Comparison of ENCODE assay signal across 13 cellular contexts in the genomic region with DNA sequence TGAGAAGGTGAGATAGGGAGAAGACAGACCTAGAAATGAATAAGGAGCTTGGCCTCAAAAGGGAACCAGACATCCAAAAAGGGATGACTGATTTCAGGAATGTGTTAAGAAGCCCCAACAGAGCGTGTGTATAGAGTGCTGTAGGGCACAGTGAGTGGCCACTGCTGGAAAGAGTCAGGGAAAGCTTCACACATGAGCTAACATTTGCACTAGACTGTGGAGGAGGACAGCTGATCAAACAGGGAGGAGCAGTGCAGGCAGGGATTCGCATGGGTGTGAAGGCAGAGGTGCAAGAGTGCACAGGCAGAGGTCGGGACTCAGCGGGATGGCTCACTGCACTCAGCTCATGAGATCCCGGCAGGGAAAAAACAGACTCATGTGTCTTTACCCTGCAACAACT.
DNase-seq lines count a peak whose midpoint lies in the region; ATAC-seq, FAIRE-seq and TF ChIP-seq lines count a peak whose summit lies in the region.
"Had no signal": no experiment of that assay in that cellular context is flagged by ENCODE, and none has a peak within 500 bp of the region (broad histone marks: within the 10 kb centered on the region; RNA-seq: fewer than 3 reads in every experiment).

No MANE protein-coding gene starts in this region.

- peak; percentile 75 for DNase-seq in DMS79 treated with DMSO at 0.1 percent for 48 hours (lab: John Stamatoyannopoulos, UW)
- DNase-seq in NCI-H2029 (lab: John Stamatoyannopoulos, UW), result peak; percentile 53
- DNase-seq in K562 (ENCODE audit: extremely low read depth in 1 of 4, low spot score in 3 of 4), result no peak
- DNase-seq in osteocyte (ENCODE audit: extremely low spot score, unreplicated experiment), result no peak
- no peak for DNase-seq in GM10248 (ENCODE audit: extremely low spot score)
- no peak for DNase-seq in esophagus squamous epithelium (lab: John Stamatoyannopoulos, UW)
- no peak for DNase-seq in cortex of kidney (lab: John Stamatoyannopoulos, UW)
- DNase-seq: activated T-cell treated with anti-CD3 and anti-CD28 coated beads for 4 hours, erythroblast, KBM-7, NCI-H446 treated with DMSO at 0.1 percent for 48 hours, substantia nigra had no signal

- in situ Hi-C loops in K562 (cut with MboI), result no loop called here

- peak overlapping the region; percentile 20 for H3K27ac Mint-ChIP-seq in osteocyte (ENCODE audit: unreplicated experiment)
- H3K27ac Mint-ChIP-seq: mesothelial cell of epicardium had no signal

- H3K9me3 ChIP-seq in K562 (replicated peaks; ENCODE audit: control insufficient read depth, insufficient read depth, low read depth, low read length), result no peaks in the 10 kb centered on the region
- H3K9me3 ChIP-seq in esophagus squamous epithelium, result no peaks in the 10 kb centered on the region

- H2AFZ ChIP-seq in K562 (ENCODE audit: low read depth, low read length), result no peak overlapping the region

- no peak for ATAC-seq in K562

- H3K27ac ChIP-seq in K562 (ENCODE audit: extremely low read depth, low read depth, low read length) (no peak overlapping the region), esophagus squamous epithelium (no peak overlapping the region)

- H3K4me3 ChIP-seq in K562 (no peak overlapping the region), esophagus squamous epithelium (no peak overlapping the region)

- no peaks in the 10 kb centered on the region for H3K4me1 ChIP-seq in K562 (replicated peaks in 1 of 2; ENCODE audit: control insufficient read depth in 2 of 2, insufficient read depth in 2 of 2, low read length in 2 of 2)
- H3K4me1 ChIP-seq in esophagus squamous epithelium, result peaks cover 0 to 52% (median 8%) of the 10 kb centered on the region in 3 donors

- H3K4me1 Mint-ChIP-seq in osteocyte (ENCODE audit: unreplicated experiment), result peaks cover 5% of the 10 kb centered on the region
- H3K4me1 Mint-ChIP-seq: mesothelial cell of epicardium had no signal

- no peaks in the 10 kb centered on the region for H3K79me2 ChIP-seq in K562 (ENCODE audit: control insufficient read depth, insufficient read depth, low read length)

- H3K9me3 Mint-ChIP-seq in osteocyte (ENCODE audit: unreplicated experiment), result no peaks in the 10 kb centered on the region
- H3K9me3 Mint-ChIP-seq: mesothelial cell of epicardium had no signal

- 93% methylated on average over 5 of the region's 5 CpGs for WGBS in K562 (ENCODE audit: insufficient coverage, low coverage, missing lambda C conversion rate)
- WGBS in esophagus squamous epithelium, 2 donors, result 45 to 50% methylated on average over 5 of the region's 5 CpGs

- TF ChIP-seq EP300 in K562 (IDR thresholded peaks at IDR 0.05; ENCODE audit: low read length), result no peak

- no peak for TF ChIP-seq POLR2A in K562 (conservative IDR thresholded peaks at IDR 0.05)
- TF ChIP-seq POLR2A in esophagus squamous epithelium (IDR thresholded peaks at IDR 0.05), result no peak

- TF ChIP-seq RAD21 in K562 (CRISPR knock-in tag; conservative IDR thresholded peaks at IDR 0.05 in 1 of 2, IDR thresholded peaks at IDR 0.05 in 1 of 2), result no peak

- H3K9ac ChIP-seq in K562 (ENCODE audit: insufficient read depth in 1 of 2, low read depth in 2 of 2, low read length in 2 of 2), result no peak overlapping the region

- H4K20me1 ChIP-seq in K562 (replicated peaks; ENCODE audit: control insufficient read depth, insufficient read depth, low read length), result no peaks in the 10 kb centered on the region

- FAIRE-seq in K562 (lab: Jason Lieb, UNC), result no peak

- POLR2A ChIA-PET in K562 (lab: Yijun Ruan, JAX), result interaction anchor here (0.5 to 1.0 kb wide), 2 partner anchors 11 to 110 kb away, joined by 3 read pairs; no protein-coding TSS in a partner anchor
- POLR2A ChIA-PET in GM10248 (lab: Yijun Ruan, JAX), result no interaction called here

- H3K36me3 Mint-ChIP-seq in osteocyte (ENCODE audit: unreplicated experiment), result peaks cover 41% of the 10 kb centered on the region

- intact Hi-C loops in K562 (cut with micrococcal nuclease) (no loop called here), esophagus squamous epithelium (cut with DNase I) (no loop called here)

- BruUV-seq in K562 (replicated peaks; lab: Mats Ljungman, UMichigan), result no TSS peak

- H3K27me3 ChIP-seq in K562 (ENCODE audit: control insufficient read depth in 2 of 2, insufficient read depth in 2 of 2, low read length in 2 of 2) (no peaks in the 10 kb centered on the region), esophagus squamous epithelium (no peaks in the 10 kb centered on the region)

- H3K4me2 ChIP-seq in K562 (ENCODE audit: insufficient read depth, low read length), result no peak overlapping the region

- no peak for TF ChIP-seq CTCF in K562 (IDR thresholded peaks at IDR 0.05 in 2 of 3, conservative IDR thresholded peaks at IDR 0.05 in 1 of 3; ENCODE audit: insufficient read depth in 2 of 3, low read depth in 1 of 3, low read length in 3 of 3)
- no peak for TF ChIP-seq CTCF in osteocyte (IDR thresholded peaks at IDR 0.05)
- no peak for TF ChIP-seq CTCF in GM10248 (IDR thresholded peaks at IDR 0.05; ENCODE audit: control extremely low read depth, extremely low read depth, low read depth, missing control alignments)
- TF ChIP-seq CTCF in esophagus squamous epithelium (IDR thresholded peaks at IDR 0.05), result no peak

- H3K9me1 ChIP-seq in K562 (ENCODE audit: control insufficient read depth, insufficient read depth, low read length), result no peaks in the 10 kb centered on the region

- H3K27me3 Mint-ChIP-seq in osteocyte (ENCODE audit: unreplicated experiment), result no peaks in the 10 kb centered on the region

- H3K4me3 Mint-ChIP-seq in osteocyte (ENCODE audit: unreplicated experiment), result no peak overlapping the region
- H3K4me3 Mint-ChIP-seq: mesothelial cell of epicardium had no signal

- CTCF ChIA-PET in K562 (lab: Yijun Ruan, JAX; ENCODE audit: low intra/inter-chr PET ratio) (no interaction called here), GM10248 (lab: Yijun Ruan, JAX) (interaction anchor here (0.9 to 2.8 kb wide), 6 partner anchors 10 to 134 kb away, joined by 3 to 13 read pairs (median 8); no protein-coding TSS in a partner anchor)

- H3K36me3 ChIP-seq in K562 (ENCODE audit: control insufficient read depth, insufficient read depth, low read length) (peaks cover 68% of the 10 kb centered on the region; the same call in 2 of the 3 replicates), esophagus squamous epithelium (peaks cover 16 to 84% (median 26%) of the 10 kb centered on the region in 3 donors)

TF ChIP-seq in K562, 482 proteins besides CTCF, POLR2A, EP300 and RAD21:
- TF ChIP-seq SRSF9 (IDR thresholded peaks at IDR 0.05; ENCODE audit: borderline replicate concordance, low read depth, low read length), result no peak
- TF ChIP-seq ZNF263 (CRISPR knock-in tag; IDR thresholded peaks at IDR 0.05; ENCODE audit: borderline replicate concordance), result peak; percentile 32; the same call in 1 of the 2 replicates

Comparison
In these comparisons a context has a peak if more than half of its experiments do, and no peak if none do; other contexts are left out.
1. DNase-seq: peak in DMS79 treated with DMSO at 0.1 percent for 48 hours (single experiment) and NCI-H2029 (single experiment); none in K562 (0 of 4), osteocyte (single experiment), GM10248 (single experiment), esophagus squamous epithelium (single experiment) and cortex of kidney (single experiment).